In genomic region chr1:50978144-50978851, GRCh38 we compare ENCODE assay signal across 1 cellular context.
TF ChIP-seq lines count a peak whose summit lies in the region.

No MANE protein-coding gene starts in this region.

TF ChIP-seq in HCT116, 20 proteins besides CTCF, POLR2A, EP300 and RAD21 (continued from another document):
- TF ChIP-seq ZBTB33 (IDR thresholded peaks at IDR 0.05; ENCODE audit: extremely low read depth, insufficient replicate concordance, low read length) (no peak), ATF3 (IDR thresholded peaks at IDR 0.05) (no peak)
